In genomic region chrX:41599507-41599906, GRCh38 we compare ENCODE assay signal across 16 cellular contexts.
"Had no signal": no experiment of that assay in that cellular context is flagged by ENCODE, and none has a peak within 500 bp of the region (broad histone marks: within the 10 kb centered on the region; RNA-seq: fewer than 3 reads in every experiment).

No MANE protein-coding gene starts in this region.

- H3K4me3 ChIP-seq: lower lobe of right lung, mucosa of descending colon, SK-N-MC, upper lobe of left lung had no signal

- H3K27me3 ChIP-seq: upper lobe of left lung had no signal

- H3K27ac ChIP-seq: lower lobe of right lung, upper lobe of left lung had no signal

- H3K36me3 ChIP-seq: lower lobe of right lung, upper lobe of left lung had no signal

- H3K4me1 ChIP-seq: lower lobe of right lung, upper lobe of left lung had no signal

- ATAC-seq: esophagus mucosa; mucosa of descending colon; natural killer cell; stimulated activated naive CD8-positive, alpha-beta T cell treated with anti-CD3 and anti-CD28 coated beads, Interleukin-15, amount 100 ng/mL, for 72 hours had no signal

- H3K9me3 ChIP-seq: lower lobe of right lung, mucosa of descending colon, upper lobe of left lung had no signal

- DNase-seq: activated CD4-positive, alpha-beta T cell treated with anti-CD3 and anti-CD28 coated beads for 1 hour; activated CD4-positive, alpha-beta T cell treated with anti-CD3 and anti-CD28 coated beads, Interleukin-2, amount 50 U/mL, for 48 hours; activated naive CD4-positive, alpha-beta T cell treated with anti-CD3 and anti-CD28 coated beads, Interleukin-2, amount 10 ng/mL, durations not matched to agents 7 days and 5 days; activated T-cell treated with anti-CD3 and anti-CD28 coated beads, Interleukin-2, amount 50 U/mL, for 1 hour; hippocampal formation; kidney; lower lobe of right lung; mucosa of descending colon; natural killer cell; right cardiac atrium; stimulated activated naive CD8-positive, alpha-beta T cell treated with anti-CD3 and anti-CD28 coated beads, Interleukin-15, amount 100 ng/mL, for 72 hours; T-helper 1 cell; T1000; upper lobe of left lung had no signal
